31 cellular contexts compared by ENCODE assay signal in genomic region chr9:18006591-18006990, GRCh38.
"Had no signal": no experiment of that assay in that cellular context is flagged by ENCODE, and none has a peak within 500 bp of the region (broad histone marks: within the 10 kb centered on the region; RNA-seq: fewer than 3 reads in every experiment).

No MANE protein-coding gene starts in this region.

- DNase-seq: activated B cell treated with CpG ODN at 0.5 μM for 24 hours; activated CD4-positive, alpha-beta T cell treated with anti-CD3 and anti-CD28 coated beads for 48 hours; activated CD4-positive, alpha-beta T cell treated with anti-CD3 and anti-CD28 coated beads, Interleukin-2, amount 50 U/mL, for 1 hour; activated CD4-positive, alpha-beta T cell treated with anti-CD3 and anti-CD28 coated beads, Interleukin-2, amount 50 U/mL, for 48 hours; activated CD8-positive, alpha-beta memory T cell treated with anti-CD3 and anti-CD28 coated beads for 24 hours; activated CD8-positive, alpha-beta T cell treated with anti-CD3 and anti-CD28 coated beads for 36 hours; activated effector memory CD4-positive, alpha-beta T cell treated with anti-CD3 and anti-CD28 coated beads, Interleukin-2, amount 50 U/mL, for 16 hours; activated naive CD4-positive, alpha-beta T cell treated with anti-CD3 and anti-CD28 coated beads for 36 hours; activated naive CD8-positive, alpha-beta T cell treated with anti-CD3 and anti-CD28 coated beads for 36 hours; activated naive CD8-positive, alpha-beta T cell treated with anti-CD3 and anti-CD28 coated beads, Interleukin-2, amount 50 U/mL, for 24 hours; activated T-cell treated with anti-CD3 and anti-CD28 coated beads, Interleukin-2, amount 50 U/mL, for 1 hour; activated T-cell treated with anti-CD3 and anti-CD28 coated beads, Interleukin-2, amount 50 U/mL, for 48 hours; adrenal gland; amygdala; aorta; dermis blood vessel endothelial cell; effector CD4-positive, alpha-beta T cell; effector memory CD8-positive, alpha-beta T cell; erythroblast; foreskin keratinocyte; gastrocnemius medialis; glutamatergic neuron; heart left ventricle; T-helper 1 cell; T-helper 17 cell; T1000; WERI-Rb-1 had no signal

- H3K9me3 ChIP-seq: adrenal gland, breast epithelium, esophagus muscularis mucosa, gastrocnemius medialis, heart left ventricle had no signal

- H3K4me1 ChIP-seq: adrenal gland, breast epithelium, foreskin keratinocyte, gastrocnemius medialis, heart left ventricle had no signal

- H3K36me3 ChIP-seq: adrenal gland, breast epithelium, esophagus muscularis mucosa, gastrocnemius medialis, heart left ventricle, WERI-Rb-1 had no signal

- H3K27me3 ChIP-seq: adrenal gland, breast epithelium, esophagus muscularis mucosa, foreskin keratinocyte, gastrocnemius medialis, heart left ventricle had no signal

- H3K27ac ChIP-seq: adrenal gland, breast epithelium, coronary artery, esophagus muscularis mucosa, foreskin keratinocyte, gastrocnemius medialis, heart left ventricle, WERI-Rb-1 had no signal

- ATAC-seq: activated CD4-positive, CD25-positive, alpha-beta regulatory T cell treated with anti-CD3 and anti-CD28 coated beads, Interleukin-2, amount 50 U/mL, for 24 hours; activated CD8-positive, alpha-beta T cell treated with anti-CD3 and anti-CD28 coated beads for 36 hours; activated naive CD8-positive, alpha-beta T cell treated with anti-CD3 and anti-CD28 coated beads, Interleukin-2, amount 50 U/mL, for 24 hours; effector memory CD8-positive, alpha-beta T cell; foreskin keratinocyte; gastrocnemius medialis; heart left ventricle; T-helper 17 cell had no signal

- H3K4me3 ChIP-seq: adrenal gland, breast epithelium, coronary artery, esophagus muscularis mucosa, gastrocnemius medialis, heart left ventricle had no signal
